In genomic region chr13:110107568-110108347, GRCh38 we compare ENCODE assay signal across 12 cellular contexts.
DNase-seq lines count a peak whose midpoint lies in the region; ATAC-seq, FAIRE-seq and TF ChIP-seq lines count a peak whose summit lies in the region.
"Had no signal": no experiment of that assay in that cellular context is flagged by ENCODE, and none has a peak within 500 bp of the region (broad histone marks: within the 10 kb centered on the region; RNA-seq: fewer than 3 reads in every experiment).

No MANE protein-coding gene starts in this region.

- H3K9me3 ChIP-seq in cardiac muscle cell (ENCODE audit: low read depth) (no peaks in the 10 kb centered on the region), HepG2 (ENCODE audit: low read length) (no peaks in the 10 kb centered on the region), vagina (no peaks in the 10 kb centered on the region)
- H3K9me3 ChIP-seq: stomach had no signal

- TF ChIP-seq POLR2A in HepG2 (IDR thresholded peaks at IDR 0.05; ENCODE audit: insufficient read depth in 1 of 2, low read depth in 2 of 2, low read length in 2 of 2) (no peak), vagina (IDR thresholded peaks at IDR 0.05) (no peak)

- TF ChIP-seq EP300 in HepG2 (IDR thresholded peaks at IDR 0.05; ENCODE audit: low read depth in 2 of 2, low read length in 2 of 2) (no peak), HepG2 (CRISPR knock-in tag; IDR thresholded peaks at IDR 0.05; ENCODE audit: borderline replicate concordance) (no peak)

- no peak overlapping the region for H2AFZ ChIP-seq in HepG2 (ENCODE audit: low read length)

- peaks cover 5% of the 10 kb centered on the region for H3K4me1 ChIP-seq in cardiac muscle cell (ENCODE audit: low read depth)
- H3K4me1 ChIP-seq in HepG2 (ENCODE audit: insufficient read depth, low read length): no peaks in the 10 kb centered on the region
- H3K4me1 ChIP-seq in vagina: peaks cover 16% of the 10 kb centered on the region

- intact Hi-C loops in left cardiac atrium (cut with DNase I): loop anchor here (5.0 to 10.0 kb wide), 4 partner anchors 223 to 1145 kb away; partner anchors contain the start of gene IRS2 (in 2 of the 2)
- intact Hi-C loops in HepG2 (cut with micrococcal nuclease; ENCODE audit: unreplicated experiment): loop anchor here (2.0 to 5.0 kb wide), 2 partner anchors 315 to 497 kb away; no protein-coding TSS in a partner anchor
- intact Hi-C loops in vagina (cut with DNase I): loop anchor here (10.0 kb wide), 1 partner anchor 323 kb away; the partner anchor contains the start of gene IRS2

- no peak overlapping the region for H3K4me2 ChIP-seq in HepG2 (ENCODE audit: low read depth, low read length)

- peak; percentile 11 for TF ChIP-seq CTCF in cardiac muscle cell (IDR thresholded peaks at IDR 0.05; ENCODE audit: low read depth, low read length)
- peak; percentile 17 for TF ChIP-seq CTCF in astrocyte of the cerebellum (IDR thresholded peaks at IDR 0.05; ENCODE audit: low read depth, low read length, missing control alignments)
- TF ChIP-seq CTCF in HepG2 (CRISPR knock-in tag; IDR thresholded peaks at IDR 0.05): no peak
- no peak for TF ChIP-seq CTCF in vagina (IDR thresholded peaks at IDR 0.05)
- TF ChIP-seq CTCF in D721Med (IDR thresholded peaks at IDR 0.05; ENCODE audit: insufficient read depth, missing control alignments): no peak

- no peak for TF ChIP-seq RAD21 in HepG2 (CRISPR knock-in tag; IDR thresholded peaks at IDR 0.05)

- H3K36me3 ChIP-seq in cardiac muscle cell (no peaks in the 10 kb centered on the region), HepG2 (replicated peaks in 1 of 2; ENCODE audit: control insufficient read depth in 1 of 2, insufficient read depth in 2 of 2, low read length in 2 of 2) (no peaks in the 10 kb centered on the region), vagina (no peaks in the 10 kb centered on the region)
- H3K36me3 ChIP-seq: stomach had no signal

- DNase-seq in cardiac muscle cell (ENCODE audit: low read depth in 1 of 2, low spot score in 1 of 2) (peak in 1 of 2 donors; percentile 24), left cardiac atrium (no peak), astrocyte of the cerebellum (ENCODE audit: low read depth) (no peak), HepG2 (ENCODE audit: low spot score) (no peak), vagina (ENCODE audit: extremely low spot score in 2 of 2) (peak; percentile 81 to 91), NCI-H128 (lab: John Stamatoyannopoulos, UW; ENCODE audit: unreplicated experiment) (no peak), D721Med (ENCODE audit: insufficient read length, low spot score) (no peak)
- DNase-seq: NCI-H774; stimulated activated CD4-positive, alpha-beta T cell treated with anti-CD3 and anti-CD28 coated beads, Interleukin-4, amount 100 ng/mL, for 1 hour; stomach had no signal

- H3K27me3 ChIP-seq in cardiac muscle cell (no peaks in the 10 kb centered on the region), HepG2 (ENCODE audit: control insufficient read depth in 1 of 2, insufficient read depth in 2 of 2, low read length in 2 of 2) (no peaks in the 10 kb centered on the region), vagina (no peaks in the 10 kb centered on the region)
- H3K27me3 ChIP-seq: stomach had no signal

- CTCF ChIA-PET in HepG2 (lab: Yijun Ruan, JAX; ENCODE audit: low intra/inter-chr PET ratio, low total read pairs): interaction anchor here (1.5 kb wide), 1 partner anchor 1146 kb away, joined by 6 read pairs; no protein-coding TSS in a partner anchor

- H3K4me3 ChIP-seq in cardiac muscle cell (no peak overlapping the region), astrocyte of the cerebellum (ENCODE audit: low read depth, low read length) (no peak overlapping the region), HepG2 (replicated peaks in 1 of 3; ENCODE audit: insufficient read depth in 1 of 3, low read depth in 2 of 3, low read length in 3 of 3) (no peak overlapping the region), vagina (no peak overlapping the region)
- H3K4me3 ChIP-seq: stomach had no signal

- in situ Hi-C loops in astrocyte of the cerebellum (cut with HindIII; ENCODE audit: low sequenced_read_pairs) (loop anchor here (10.0 kb wide), 1 partner anchor 1003 kb away; no protein-coding TSS in a partner anchor), HepG2 (cut with HindIII; ENCODE audit: extremely low pct_ligation_motif_present, low pct_unique_long_range_greater_than_20kb) (loop anchor here (5.0 to 25.0 kb wide), 3 partner anchors 963 to 1895 kb away; partner anchors contain the start of genes ABHD13 and LIG4)

- POLR2A ChIA-PET in HepG2 (lab: Yijun Ruan, JAX): no interaction called here

- no peak overlapping the region for H3K27ac ChIP-seq in cardiac muscle cell
- no peak overlapping the region for H3K27ac ChIP-seq in HepG2 (ENCODE audit: extremely low read length, insufficient read depth, low read length)
- H3K27ac ChIP-seq in vagina: no peak overlapping the region

- H3K9ac ChIP-seq in HepG2 (ENCODE audit: insufficient read depth, low read depth, low read length): no peak overlapping the region

- H3K79me2 ChIP-seq in HepG2 (ENCODE audit: insufficient read depth, low read length): no peaks in the 10 kb centered on the region

- no TSS peak for BruUV-seq in HepG2 (replicated peaks; lab: Mats Ljungman, UMichigan)

- no peak for FAIRE-seq in HepG2 (lab: Jason Lieb, UNC)
- no peak for FAIRE-seq in D721Med (lab: Jason Lieb, UNC)
- FAIRE-seq: endometrium had no signal

- H4K20me1 ChIP-seq in HepG2 (ENCODE audit: insufficient read depth, low read length): no peaks in the 10 kb centered on the region

- WGBS in HepG2 (ENCODE audit: low lambda C conversion rate): 58% methylated on average over 12 of the region's 22 CpGs

- no peak for ATAC-seq in left cardiac atrium
- ATAC-seq in HepG2: peak; percentile 36; the same call in 2 of the 3 replicates
- no peak for ATAC-seq in GM18907 (IDR thresholded peaks at IDR 0.05; ENCODE audit: unreplicated experiment)

TF ChIP-seq in HepG2, 621 proteins besides CTCF, POLR2A, EP300 and RAD21:
- TF ChIP-seq, protein P1, sequence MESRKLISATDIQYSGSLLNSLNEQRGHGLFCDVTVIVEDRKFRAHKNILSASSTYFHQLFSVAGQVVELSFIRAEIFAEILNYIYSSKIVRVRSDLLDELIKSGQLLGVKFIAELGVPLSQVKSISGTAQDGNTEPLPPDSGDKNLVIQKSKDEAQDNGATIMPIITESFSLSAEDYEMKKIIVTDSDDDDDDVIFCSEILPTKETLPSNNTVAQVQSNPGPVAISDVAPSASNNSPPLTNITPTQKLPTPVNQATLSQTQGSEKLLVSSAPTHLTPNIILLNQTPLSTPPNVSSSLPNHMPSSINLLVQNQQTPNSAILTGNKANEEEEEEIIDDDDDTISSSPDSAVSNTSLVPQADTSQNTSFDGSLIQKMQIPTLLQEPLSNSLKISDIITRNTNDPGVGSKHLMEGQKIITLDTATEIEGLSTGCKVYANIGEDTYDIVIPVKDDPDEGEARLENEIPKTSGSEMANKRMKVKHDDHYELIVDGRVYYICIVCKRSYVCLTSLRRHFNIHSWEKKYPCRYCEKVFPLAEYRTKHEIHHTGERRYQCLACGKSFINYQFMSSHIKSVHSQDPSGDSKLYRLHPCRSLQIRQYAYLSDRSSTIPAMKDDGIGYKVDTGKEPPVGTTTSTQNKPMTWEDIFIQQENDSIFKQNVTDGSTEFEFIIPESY (CRISPR knock-in tag; IDR thresholded peaks at IDR 0.05): peak; percentile 36; the same call in 1 of the 2 replicates
- no peak for TF ChIP-seq RCOR2 (CRISPR knock-in tag; IDR thresholded peaks at IDR 0.05)

Comparison
In these comparisons a context has a peak if more than half of its experiments do, and no peak if none do; other contexts are left out.
1. DNase-seq: peak in vagina (2 of 2); none in left cardiac atrium (single experiment), astrocyte of the cerebellum (single experiment), HepG2 (single experiment), NCI-H128 (single experiment) and D721Med (single experiment).
2. CTCF ChIP-seq: peak in cardiac muscle cell (single experiment) and astrocyte of the cerebellum (single experiment); none in HepG2 (single experiment), vagina (0 of 3) and D721Med (single experiment).